In the genomic region with DNA sequence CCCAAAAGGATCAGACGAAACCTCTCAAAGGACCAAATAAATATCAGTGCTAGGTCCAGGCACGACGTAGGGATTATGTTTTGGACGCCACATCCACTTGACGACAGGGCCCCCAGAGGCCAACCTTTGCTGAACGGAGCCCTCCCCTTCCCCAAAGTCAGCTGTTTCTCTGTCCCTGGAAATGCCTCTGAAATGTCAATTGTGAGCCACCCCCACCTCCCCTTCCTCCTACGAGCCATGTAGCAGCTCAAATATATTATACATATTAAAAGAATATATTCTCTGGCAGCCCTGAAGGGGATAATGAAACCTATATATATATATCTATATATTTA, we compare ENCODE assay signal across 20 cellular contexts. TPM values are rescaled to one million over a fixed set of nuclear protein-coding genes. Genes with fewer than 3 reads are reported as not detected.
DNase-seq lines count a peak whose midpoint lies in the region; TF ChIP-seq lines count a peak whose summit lies in the region.
"Had no signal": no experiment of that assay in that cellular context is flagged by ENCODE, and none has a peak within 500 bp of the region (broad histone marks: within the 10 kb centered on the region; RNA-seq: fewer than 3 reads in every experiment).

No MANE protein-coding gene starts in this region.

- no peaks in the 10 kb centered on the region for H3K36me3 Mint-ChIP-seq in type B pancreatic cell
- no peaks in the 10 kb centered on the region for H3K36me3 Mint-ChIP-seq in immature natural killer cell
- H3K36me3 Mint-ChIP-seq: memory B cell had no signal

- H3K9me3 ChIP-seq in sigmoid colon = no peaks in the 10 kb centered on the region
- H3K9me3 ChIP-seq: neutrophil had no signal

- no peak overlapping the region for H3K4me3 ChIP-seq in sigmoid colon

- intact Hi-C loops in sigmoid colon (cut with DNase I) = loop anchor here (5.0 kb wide), 1 partner anchor 655 kb away; no protein-coding TSS in a partner anchor

- no peak for TF ChIP-seq CTCF in type B pancreatic cell (conservative IDR thresholded peaks at IDR 0.05)
- TF ChIP-seq CTCF in sigmoid colon (IDR thresholded peaks at IDR 0.05) = no peak

- 26 to 35% methylated on average over 7 of the region's 7 CpGs for WGBS in sigmoid colon, 2 donors

- no peaks in the 10 kb centered on the region for H3K36me3 ChIP-seq in sigmoid colon
- H3K36me3 ChIP-seq: neutrophil had no signal

- TF ChIP-seq EP300 in sigmoid colon (IDR thresholded peaks at IDR 0.05) = no peak

- no peaks in the 10 kb centered on the region for H3K9me3 Mint-ChIP-seq in type B pancreatic cell
- H3K9me3 Mint-ChIP-seq in immature natural killer cell = peaks cover 0 to 1% (median 0%) of the 10 kb centered on the region in 6 donors
- H3K9me3 Mint-ChIP-seq: activated B cell treated with CpG ODN at 0.5 μM for 24 hours; central memory CD8-positive, alpha-beta T cell; memory B cell; T-helper 1 cell treated with Interleukin-12 subunit alpha and Interleukin-12 subunit beta and Interleukin-4 antibody, amounts not matched to agents 30 μg/mL and 1 μg/mL, for 36 hours had no signal

- H3K27ac Mint-ChIP-seq in type B pancreatic cell (no peak overlapping the region), immature natural killer cell (no peak overlapping the region)
- H3K27ac Mint-ChIP-seq: activated B cell treated with CpG ODN at 0.5 μM for 24 hours; memory B cell; T-helper 1 cell treated with Interleukin-12 subunit alpha and Interleukin-12 subunit beta and Interleukin-4 antibody, amounts not matched to agents 30 μg/mL and 1 μg/mL, for 36 hours had no signal

- DNase-seq in activated effector memory CD4-positive, alpha-beta T cell treated with anti-CD3 and anti-CD28 coated beads, Interleukin-2, amount 50 U/mL, for 16 hours = peak; percentile 22
- no peak for DNase-seq in activated effector memory CD4-positive, alpha-beta T cell treated with Interleukin-2 at 50 U/mL for 16 hours
- DNase-seq in NCI-H2171 (lab: John Stamatoyannopoulos, UW) (peak; percentile 70), islet precursor cell (peak; percentile 17), type B pancreatic cell (ENCODE audit: extremely low spot score, unreplicated experiment) (peak; percentile 42), immature natural killer cell (no peak), SW 1271 (lab: John Stamatoyannopoulos, UW) (no peak), sigmoid colon (no peak)
- DNase-seq: activated B cell treated with CpG ODN at 0.5 μM for 24 hours; amniotic stem cell; effector CD8-positive, alpha-beta T cell; kidney; MM.1S; right cardiac atrium; stimulated activated CD4-positive, alpha-beta T cell treated with anti-CD3 and anti-CD28 coated beads, Interleukin-2, amount 100 ng/mL, for 48 hours had no signal

- peaks cover 0 to 81% (median 32%) of the 10 kb centered on the region in 3 donors for H3K27me3 ChIP-seq in sigmoid colon

- peaks cover 0 to 6% (median 0%) of the 10 kb centered on the region in 4 donors for H3K4me1 ChIP-seq in sigmoid colon

- peak overlapping the region; percentile 69 for H3K4me3 Mint-ChIP-seq in type B pancreatic cell
- H3K4me3 Mint-ChIP-seq in immature natural killer cell = no peak overlapping the region
- H3K4me3 Mint-ChIP-seq: activated B cell treated with CpG ODN at 0.5 μM for 24 hours; central memory CD8-positive, alpha-beta T cell; memory B cell; T-helper 1 cell treated with Interleukin-12 subunit alpha and Interleukin-12 subunit beta and Interleukin-4 antibody, amounts not matched to agents 30 μg/mL and 1 μg/mL, for 36 hours had no signal

- H3K4me1 Mint-ChIP-seq in type B pancreatic cell (ENCODE audit: unreplicated experiment) (peaks cover 25% of the 10 kb centered on the region), immature natural killer cell (no peaks in the 10 kb centered on the region)
- H3K4me1 Mint-ChIP-seq: central memory CD8-positive, alpha-beta T cell had no signal

- H3K27ac ChIP-seq in sigmoid colon = no peak overlapping the region
- H3K27ac ChIP-seq: neutrophil had no signal

- H3K27me3 Mint-ChIP-seq in type B pancreatic cell = peaks cover 39% of the 10 kb centered on the region
- H3K27me3 Mint-ChIP-seq in immature natural killer cell (ENCODE audit: low read depth in 3 of 3) = peaks cover 5 to 20% (median 12%) of the 10 kb centered on the region in 3 donors

- TF ChIP-seq POLR2A in sigmoid colon (IDR thresholded peaks at IDR 0.05) = no peak

RNA-seq across cellular contexts. Expression of a gene that starts 39.6 kb away (rescaled TPM):
- total RNA-seq in type B pancreatic cell (ENCODE audit: low replicate concordance) (75.7 and 79.7 TPM in 2 replicates), sigmoid colon (10 to 100 TPM; 53.1 to 68.1 (median 57.1) TPM)
- polyA plus RNA-seq in immature natural killer cell (10 to 100 TPM; 56.1 to 64.9 (median 63.5) TPM), sigmoid colon (10 to 100 TPM; 40.2 to 68.7 (median 56.5) TPM)

RNA-seq across cellular contexts. Expression of a gene that starts 46.2 kb away (rescaled TPM):
- 19.2 and 114 TPM in 2 replicates for total RNA-seq in type B pancreatic cell (ENCODE audit: low replicate concordance)
- under 1 TPM in 1 of 3 donors, not detected in 2; 0.20 TPM for polyA plus RNA-seq in immature natural killer cell
- 100 to 1,000 TPM in 2 of 4 donors, 10 to 100 TPM in 2; 82.8 to 125 (median 97.2) TPM for total RNA-seq in sigmoid colon
- 10 to 100 TPM in 1 of 3 donors, 1 to 10 TPM in 1, not detected in 1; 7.8 to 20.8 TPM for polyA plus RNA-seq in sigmoid colon
- total RNA-seq: HepG2 had no signal
- polyA plus RNA-seq: HepG2 had no signal

Comparison
In these comparisons a context has a peak if more than half of its experiments do, and no peak if none do; other contexts are left out.
1. DNase-seq: peak in activated effector memory CD4-positive, alpha-beta T cell treated with anti-CD3 and anti-CD28 coated beads, Interleukin-2, amount 50 U/mL, for 16 hours (single experiment), NCI-H2171 (single experiment), islet precursor cell (single experiment) and type B pancreatic cell (single experiment); none in activated effector memory CD4-positive, alpha-beta T cell treated with Interleukin-2 at 50 U/mL for 16 hours (single experiment), immature natural killer cell (0 of 3), SW 1271 (0 of 2) and sigmoid colon (single experiment).